ENCODE assay signal across 8 cellular contexts in the genomic region with DNA sequence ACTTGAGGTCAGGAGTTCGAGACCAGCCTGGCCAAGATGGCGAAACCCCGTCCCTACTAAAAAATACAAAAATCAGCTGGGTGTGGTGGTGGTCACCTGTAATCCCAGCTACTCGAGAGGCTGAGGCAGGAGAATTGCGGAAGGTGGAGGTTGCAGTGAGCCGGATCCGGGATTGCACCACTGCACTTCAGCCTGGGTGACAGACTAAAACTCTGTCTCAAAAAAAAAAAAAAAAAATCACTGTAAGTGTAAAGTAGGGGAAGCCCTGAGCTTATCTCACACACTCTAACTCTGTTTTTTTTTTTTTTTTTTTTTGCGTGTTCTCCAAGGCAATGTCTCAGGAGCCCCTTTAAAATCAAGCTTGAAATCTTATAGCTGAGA. TPM values are rescaled to one million over a fixed set of nuclear protein-coding genes. Genes with fewer than 3 reads are reported as not detected.
DNase-seq lines count a peak whose midpoint lies in the region; ATAC-seq and TF ChIP-seq lines count a peak whose summit lies in the region.

No MANE protein-coding gene starts in this region.

- H3K27ac ChIP-seq in CD4-positive, alpha-beta memory T cell (ENCODE audit: low read depth, low read length): peak overlapping the region; percentile 18
- H3K27ac ChIP-seq in Panc1 (ENCODE audit: low read length): peak overlapping the region; percentile 83; the same call in 1 of the 2 replicates

- POLR2A ChIA-PET in CD4-positive, alpha-beta memory T cell (lab: Charles Lee; ENCODE audit: partially characterized antibody): interaction anchor here (0.6 to 2.1 kb wide), 4 partner anchors 108 to 167 kb away, joined by 3 to 9 read pairs (median 4); partner anchors contain the start of gene PTGES3
- POLR2A ChIA-PET in Panc1 (lab: Charles Lee): interaction anchor here (0.6 kb wide), 3 partner anchors 15 to 1580 kb away, joined by 4 to 16 read pairs (median 7); no protein-coding TSS in a partner anchor

- no peaks in the 10 kb centered on the region for H3K9me3 Mint-ChIP-seq in CD4-positive, alpha-beta memory T cell

- no peaks in the 10 kb centered on the region for H3K36me3 Mint-ChIP-seq in CD4-positive, alpha-beta memory T cell

- H3K4me1 ChIP-seq in CD4-positive, alpha-beta memory T cell (ENCODE audit: insufficient read depth, low read length): peaks cover 14% of the 10 kb centered on the region
- H3K4me1 ChIP-seq in Panc1 (ENCODE audit: control insufficient read depth, insufficient read depth, low read length): peaks cover 4% of the 10 kb centered on the region; the same call in 1 of the 2 replicates
- peaks cover 6% of the 10 kb centered on the region for H3K4me1 ChIP-seq in neuron (ENCODE audit: insufficient read depth, low read length)

- H3K27ac Mint-ChIP-seq in CD4-positive, alpha-beta memory T cell: peak overlapping the region in 5 of 7 donors; percentile 36 to 92 (median 90)

- no peak overlapping the region for H3K4me3 ChIP-seq in CD4-positive, alpha-beta memory T cell (ENCODE audit: low read length in 2 of 2)
- H3K4me3 ChIP-seq in Panc1 (ENCODE audit: low read depth in 2 of 2, low read length in 2 of 2) (peak overlapping the region; percentile 55 to 77), epithelial cell of esophagus (ENCODE audit: low read length) (peak overlapping the region; percentile 54), neuron (ENCODE audit: low read length) (peak overlapping the region; percentile 99)

- no peaks in the 10 kb centered on the region for H3K36me3 ChIP-seq in CD4-positive, alpha-beta memory T cell (ENCODE audit: insufficient read depth, low read length)
- H3K36me3 ChIP-seq in Panc1 (ENCODE audit: control insufficient read depth, insufficient read depth, low read length) (no peaks in the 10 kb centered on the region; the same call in 1 of the 2 replicates), neuron (ENCODE audit: insufficient read depth, low read length) (no peaks in the 10 kb centered on the region)

- H2AFZ ChIP-seq in neuron (ENCODE audit: low read depth, low read length): peak overlapping the region; percentile 72

- CTCF ChIA-PET in CD4-positive, alpha-beta memory T cell (lab: Charles Lee; ENCODE audit: partially characterized antibody): interaction anchor here (0.5 to 3.5 kb wide), 8 partner anchors 9 to 177 kb away, joined by 3 to 19 read pairs (median 4); partner anchors contain the start of gene ATP5F1B
- CTCF ChIA-PET in Panc1 (lab: Charles Lee): interaction anchor here (0.5 to 0.7 kb wide), 6 partner anchors 21 to 332 kb away, joined by 3 to 8 read pairs (median 5); partner anchors contain the start of gene SMARCC2

- no peaks in the 10 kb centered on the region for H3K9me3 ChIP-seq in CD4-positive, alpha-beta memory T cell (ENCODE audit: control insufficient read depth in 1 of 2, low read length in 2 of 2)
- H3K9me3 ChIP-seq in Panc1 (ENCODE audit: control insufficient read depth, insufficient read depth, low read depth, low read length): no peaks in the 10 kb centered on the region
- H3K9me3 ChIP-seq in neuron (ENCODE audit: low read length): no peaks in the 10 kb centered on the region

- no peak for ATAC-seq in Panc1

- no peak for DNase-seq in CD4-positive, alpha-beta memory T cell
- no peak for DNase-seq in Panc1 (ENCODE audit: low read depth, low spot score)
- DNase-seq in epithelial cell of esophagus (ENCODE audit: low read depth): no peak
- DNase-seq in NCI-H446 (lab: John Stamatoyannopoulos, UW): no peak
- DNase-seq in OCI-M1 (lab: John Stamatoyannopoulos, UW): no peak
- DNase-seq in NCI-H1048 (lab: John Stamatoyannopoulos, UW): no peak
- no peak for DNase-seq in amniotic stem cell (lab: John Stamatoyannopoulos, UW)

- peak overlapping the region; percentile 30 to 95 (median 88) for H3K4me3 Mint-ChIP-seq in CD4-positive, alpha-beta memory T cell

- peaks cover 0 to 3% of the 10 kb centered on the region in 2 donors for H3K27me3 Mint-ChIP-seq in CD4-positive, alpha-beta memory T cell

- BruUV-seq in Panc1 (replicated peaks; lab: Mats Ljungman, UMichigan): no TSS peak

- peaks cover 14 to 28% (median 22%) of the 10 kb centered on the region in 4 donors for H3K4me1 Mint-ChIP-seq in CD4-positive, alpha-beta memory T cell

- H3K27me3 ChIP-seq in CD4-positive, alpha-beta memory T cell (ENCODE audit: insufficient read depth, low read length): no peaks in the 10 kb centered on the region
- H3K27me3 ChIP-seq in Panc1 (ENCODE audit: control insufficient read depth, insufficient read depth, low read length) (no peaks in the 10 kb centered on the region), neuron (ENCODE audit: insufficient read depth, low read length) (no peaks in the 10 kb centered on the region)

- intact Hi-C loops in CD4-positive, alpha-beta memory T cell (cut with micrococcal nuclease): no loop called here
- intact Hi-C loops in Panc1 (cut with micrococcal nuclease; ENCODE audit: unreplicated experiment): loop anchor here (2.0 kb wide), 1 partner anchor 52 kb away; no protein-coding TSS in a partner anchor

- in situ Hi-C loops in Panc1 (cut with HindIII; ENCODE audit: low pct_unique_long_range_greater_than_20kb, low sequenced_read_pairs): no loop called here

- TF ChIP-seq CTCF in Panc1 (IDR thresholded peaks at IDR 0.05): no peak
- TF ChIP-seq CTCF in epithelial cell of esophagus (IDR thresholded peaks at IDR 0.05; ENCODE audit: insufficient read depth, low read depth, low read length, missing control alignments): no peak

RNA-seq across cellular contexts. Expression of gene RBMS2, which starts 0.4 kb away (rescaled TPM):
- 1 to 10 TPM; 1.9 to 2.0 TPM for total RNA-seq in CD4-positive, alpha-beta memory T cell
- polyA plus RNA-seq in CD4-positive, alpha-beta memory T cell: 1 to 10 TPM in 1 of 2 donors, under 1 TPM in 1; 0.39 to 1.2 TPM
- total RNA-seq in Panc1 (2021; ENCODE audit: unreplicated experiment): 18.2 TPM
- 12.1 TPM for polyA plus RNA-seq in Panc1 (2012; ENCODE audit: insufficient read length)

RNA-seq across cellular contexts. Expression of gene GLS2, which starts 33.2 kb away (rescaled TPM):
- 10 to 100 TPM in 1 of 2 experiments, 1 to 10 TPM in 1; 9.8 to 12.2 TPM for total RNA-seq in CD4-positive, alpha-beta memory T cell
- polyA plus RNA-seq in CD4-positive, alpha-beta memory T cell: 1 to 10 TPM; 4.2 to 5.0 TPM
- total RNA-seq in Panc1 (2021; ENCODE audit: unreplicated experiment): 1.3 TPM
- 1.1 TPM for polyA plus RNA-seq in Panc1 (2012; ENCODE audit: insufficient read length)

RNA-seq across cellular contexts. Expression of gene SPRYD4, which starts 52.8 kb away (rescaled TPM):
- total RNA-seq in CD4-positive, alpha-beta memory T cell: 1 to 10 TPM; 6.5 to 6.9 TPM
- polyA plus RNA-seq in CD4-positive, alpha-beta memory T cell: 1 to 10 TPM; 1.1 to 1.5 TPM
- total RNA-seq in Panc1 (2021; ENCODE audit: unreplicated experiment): 3.7 TPM
- polyA plus RNA-seq in Panc1 (2012; ENCODE audit: insufficient read length): 1.5 TPM

Comparison
In these comparisons a context has a peak if more than half of its experiments do, and no peak if none do; other contexts are left out.
1. H3K4me3 ChIP-seq: peak in Panc1 (2 of 2), epithelial cell of esophagus (single experiment) and neuron (single experiment); none in CD4-positive, alpha-beta memory T cell (0 of 2).